ENCODE assay signal across 21 cellular contexts in genomic region chr1:35316264-35316663, GRCh38.
"Had no signal": no experiment of that assay in that cellular context is flagged by ENCODE, and none has a peak within 500 bp of the region (broad histone marks: within the 10 kb centered on the region; RNA-seq: fewer than 3 reads in every experiment).

No MANE protein-coding gene starts in this region.

- H3K4me3 ChIP-seq: colonic mucosa, ovary, right lobe of liver, stomach had no signal

- DNase-seq: activated CD4-positive, alpha-beta T cell treated with anti-CD3 and anti-CD28 coated beads, Interleukin-2, amount 10 ng/mL, durations not matched to agents 24 days and 14 days; activated CD4-positive, CD25-positive, alpha-beta regulatory T cell; activated CD8-positive, alpha-beta T cell treated with anti-CD3 and anti-CD28 coated beads for 36 hours; activated naive CD4-positive, alpha-beta T cell treated with anti-CD3 and anti-CD28 coated beads for 36 hours; activated T-cell treated with anti-CD3 and anti-CD28 coated beads, Interleukin-2, amount 50 U/mL, for 1 hour; colonic mucosa; endodermal cell; immature natural killer cell; mesendoderm; naive thymus-derived CD8-positive, alpha-beta T cell; ovary; right lobe of liver; small intestine; stimulated activated CD4-positive, alpha-beta T cell treated with anti-CD3 and anti-CD28 coated beads, Interleukin-4, amount 100 ng/mL, for 1 hour; stomach had no signal

- H3K27ac Mint-ChIP-seq: activated CD4-positive, alpha-beta T cell treated with anti-CD3 and anti-CD28 coated beads, Interleukin-2, amount 10 ng/mL, durations not matched to agents 24 days and 14 days; activated CD8-positive, alpha-beta T cell treated with anti-CD3 and anti-CD28 coated beads for 36 hours; activated naive CD4-positive, alpha-beta T cell treated with anti-CD3 and anti-CD28 coated beads for 36 hours; activated T-helper 17 cell treated with anti-CD3 and anti-CD28 coated beads, Interleukin-2, amount 50 U/mL, for 72 hours; brain; endodermal cell; immature natural killer cell; stimulated activated effector memory CD8-positive, alpha-beta T cell treated with anti-CD3 and anti-CD28 coated beads, Interleukin-12 subunit alpha, Interleukin-12 subunit beta, amount 100 ng/mL, for 72 hours; T-helper 2 cell treated with Interferon-gamma antibody and Interleukin-4, amounts not matched to agents 5 μg/mL and 100 μg/mL, for 36 hours; type B pancreatic cell had no signal

- H3K36me3 ChIP-seq: colonic mucosa, ovary, right lobe of liver had no signal

- H3K27ac ChIP-seq: colonic mucosa, ovary, right lobe of liver, stomach had no signal

- FAIRE-seq: small intestine had no signal

- ATAC-seq: activated CD8-positive, alpha-beta T cell treated with anti-CD3 and anti-CD28 coated beads for 36 hours; activated T-helper 17 cell treated with anti-CD3 and anti-CD28 coated beads, Interleukin-2, amount 50 U/mL, for 72 hours; naive thymus-derived CD8-positive, alpha-beta T cell; right lobe of liver; stimulated activated effector memory CD8-positive, alpha-beta T cell treated with anti-CD3 and anti-CD28 coated beads, Interleukin-12 subunit alpha, Interleukin-12 subunit beta, amount 100 ng/mL, for 72 hours had no signal

- H3K27me3 Mint-ChIP-seq: activated CD4-positive, alpha-beta T cell treated with anti-CD3 and anti-CD28 coated beads, Interleukin-2, amount 10 ng/mL, durations not matched to agents 24 days and 14 days; activated CD8-positive, alpha-beta T cell treated with anti-CD3 and anti-CD28 coated beads for 36 hours; activated T-helper 17 cell treated with anti-CD3 and anti-CD28 coated beads, Interleukin-2, amount 50 U/mL, for 72 hours; brain; central memory CD8-positive, alpha-beta T cell; naive thymus-derived CD8-positive, alpha-beta T cell; type B pancreatic cell had no signal

- H3K9me3 ChIP-seq: colonic mucosa, ovary, right lobe of liver, stomach had no signal

- H3K4me3 Mint-ChIP-seq: activated CD4-positive, alpha-beta T cell treated with anti-CD3 and anti-CD28 coated beads, Interleukin-2, amount 10 ng/mL, durations not matched to agents 24 days and 14 days; activated CD8-positive, alpha-beta T cell treated with anti-CD3 and anti-CD28 coated beads for 36 hours; activated naive CD4-positive, alpha-beta T cell treated with anti-CD3 and anti-CD28 coated beads for 36 hours; activated T-helper 17 cell treated with anti-CD3 and anti-CD28 coated beads, Interleukin-2, amount 50 U/mL, for 72 hours; brain; central memory CD8-positive, alpha-beta T cell; endodermal cell; immature natural killer cell; naive thymus-derived CD8-positive, alpha-beta T cell; stimulated activated effector memory CD8-positive, alpha-beta T cell treated with anti-CD3 and anti-CD28 coated beads, Interleukin-12 subunit alpha, Interleukin-12 subunit beta, amount 100 ng/mL, for 72 hours; T-helper 2 cell treated with Interferon-gamma antibody and Interleukin-4, amounts not matched to agents 5 μg/mL and 100 μg/mL, for 36 hours; type B pancreatic cell had no signal

- H3K9me3 Mint-ChIP-seq: activated CD4-positive, alpha-beta T cell treated with anti-CD3 and anti-CD28 coated beads, Interleukin-2, amount 10 ng/mL, durations not matched to agents 24 days and 14 days; activated CD8-positive, alpha-beta T cell treated with anti-CD3 and anti-CD28 coated beads for 36 hours; activated naive CD4-positive, alpha-beta T cell treated with anti-CD3 and anti-CD28 coated beads for 36 hours; activated T-helper 17 cell treated with anti-CD3 and anti-CD28 coated beads, Interleukin-2, amount 50 U/mL, for 72 hours; central memory CD8-positive, alpha-beta T cell; endodermal cell; immature natural killer cell; naive thymus-derived CD8-positive, alpha-beta T cell; stimulated activated effector memory CD8-positive, alpha-beta T cell treated with anti-CD3 and anti-CD28 coated beads, Interleukin-12 subunit alpha, Interleukin-12 subunit beta, amount 100 ng/mL, for 72 hours; T-helper 2 cell treated with Interferon-gamma antibody and Interleukin-4, amounts not matched to agents 5 μg/mL and 100 μg/mL, for 36 hours had no signal

- H3K4me1 ChIP-seq: colonic mucosa had no signal

- H3K4me1 Mint-ChIP-seq: activated CD4-positive, alpha-beta T cell treated with anti-CD3 and anti-CD28 coated beads, Interleukin-2, amount 10 ng/mL, durations not matched to agents 24 days and 14 days had no signal

- H3K27me3 ChIP-seq: colonic mucosa, ovary, right lobe of liver, stomach had no signal
